8 cellular contexts compared by ENCODE assay signal in the genomic region with DNA sequence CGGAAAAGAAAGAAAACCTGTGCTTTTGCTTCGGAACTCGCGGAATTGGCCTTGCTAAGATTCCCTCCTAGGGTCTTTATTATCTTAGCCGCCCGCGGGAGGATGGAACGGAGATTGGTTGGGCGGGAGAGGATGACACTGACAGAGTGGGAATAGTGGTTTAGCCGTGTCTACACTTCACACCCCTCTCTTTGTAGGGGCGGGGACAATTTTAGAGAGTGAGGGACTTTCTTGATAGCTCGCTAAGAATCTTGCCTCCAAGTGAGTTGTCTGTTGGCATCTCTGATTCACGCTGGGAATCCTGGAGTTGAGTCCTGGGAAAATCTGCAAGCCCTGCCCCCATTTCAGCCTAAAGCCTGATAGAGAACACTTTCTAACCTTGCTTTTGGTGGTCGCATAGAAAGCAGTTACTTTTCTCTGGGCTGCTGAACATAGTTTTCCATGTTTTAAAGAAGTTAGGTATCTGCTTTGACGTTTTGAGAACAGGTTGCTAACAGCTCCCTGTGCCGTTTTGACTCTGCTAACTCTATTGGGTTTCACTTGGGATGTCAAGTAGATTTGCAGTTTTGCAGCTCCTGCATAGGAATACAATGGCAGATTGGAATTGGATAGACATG. TPM values are rescaled to one million over a fixed set of nuclear protein-coding genes. Genes with fewer than 3 reads are reported as not detected.
DNase-seq lines count a peak whose midpoint lies in the region; ATAC-seq and TF ChIP-seq lines count a peak whose summit lies in the region.

No MANE protein-coding gene starts in this region.

- peaks cover 20 to 56% (median 34%) of the 10 kb centered on the region in 10 experiments for H3K4me1 ChIP-seq in BLaER1 treated with 17β-estradiol and CSF1 and Interleukin-3, amounts not matched to agents 10 nM and 100 nM
- H3K4me1 ChIP-seq in iPS-15b (ENCODE audit: control insufficient read depth, insufficient read depth, low read length) (no peaks in the 10 kb centered on the region), spleen (peaks cover 16 to 45% (median 29%) of the 10 kb centered on the region in 6 donors)

- H3K4me3 ChIP-seq in BLaER1 treated with 17β-estradiol and CSF1 and Interleukin-3, amounts not matched to agents 10 nM and 100 nM, result peak overlapping the region; percentile 71 to 99 (median 92)
- H3K4me3 ChIP-seq in iPS-15b (ENCODE audit: low read depth, low read length) (peak overlapping the region; percentile 92), spleen (peak overlapping the region; percentile 65 to 99 (median 88))

- peaks cover 31 to 44% (median 38%) of the 10 kb centered on the region in 11 experiments for H3K36me3 ChIP-seq in BLaER1 treated with 17β-estradiol and CSF1 and Interleukin-3, amounts not matched to agents 10 nM and 100 nM
- peaks cover 14% of the 10 kb centered on the region for H3K36me3 ChIP-seq in iPS-15b (ENCODE audit: control insufficient read depth, insufficient read depth, low read length)
- H3K36me3 ChIP-seq in spleen, result peaks cover 0 to 41% (median 28%) of the 10 kb centered on the region in 6 donors

- peak; percentile 3 for ATAC-seq in GM19397 (IDR thresholded peaks at IDR 0.05; ENCODE audit: unreplicated experiment)
- no peak for ATAC-seq in activated naive CD8-positive, alpha-beta T cell treated with anti-CD3 and anti-CD28 coated beads, Interleukin-2, amount 10 ng/mL, durations not matched to agents 7 days and 5 days (ENCODE audit: low read depth)

- no peaks in the 10 kb centered on the region for H3K27me3 ChIP-seq in BLaER1 treated with 17β-estradiol and CSF1 and Interleukin-3, amounts not matched to agents 10 nM and 100 nM
- H3K27me3 ChIP-seq in iPS-15b (ENCODE audit: control insufficient read depth, insufficient read depth, low read length), result no peaks in the 10 kb centered on the region
- no peaks in the 10 kb centered on the region for H3K27me3 ChIP-seq in spleen (replicated peaks in 1 of 7)

- H3K9me3 ChIP-seq in BLaER1 treated with 17β-estradiol and CSF1 and Interleukin-3, amounts not matched to agents 10 nM and 100 nM (replicated peaks in 1 of 11), result peaks cover 5 to 12% (median 6%) of the 10 kb centered on the region in 11 experiments; a peak in 19 of 22 replicates
- H3K9me3 ChIP-seq in iPS-15b (ENCODE audit: control insufficient read depth, insufficient read depth, low read length) (no peaks in the 10 kb centered on the region), spleen (no peaks in the 10 kb centered on the region)

- H4K20me1 ChIP-seq in BLaER1 treated with 17β-estradiol and CSF1 and Interleukin-3, amounts not matched to agents 10 nM and 100 nM, result peaks cover 0 to 21% (median 0%) of the 10 kb centered on the region in 11 experiments; a peak in 5 of 22 replicates

- TF ChIP-seq CTCF in spleen (IDR thresholded peaks at IDR 0.05 in 8 of 11, conservative IDR thresholded peaks at IDR 0.05 in 3 of 11), result no peak

- TF ChIP-seq POLR2A in spleen (IDR thresholded peaks at IDR 0.05), result no peak

- intact Hi-C loops in spleen (cut with DNase I; ENCODE audit: low total_unique reads), result no loop called here

- H3K9ac ChIP-seq in BLaER1 treated with 17β-estradiol and CSF1 and Interleukin-3, amounts not matched to agents 10 nM and 100 nM, result peak overlapping the region; percentile 91 to 100 (median 97)
- peak overlapping the region; percentile 99 for H3K9ac ChIP-seq in iPS-15b (ENCODE audit: low read depth, low read length)

- POLR2A ChIA-PET in activated naive CD8-positive, alpha-beta T cell treated with anti-CD3 and anti-CD28 coated beads, Interleukin-2, amount 10 ng/mL, durations not matched to agents 7 days and 5 days (lab: Charles Lee), result interaction anchor here (1.6 to 1.8 kb wide), 3 partner anchors 106 to 344 kb away, joined by 5 to 13 read pairs (median 6); partner anchors contain the start of gene BPTF

- H3K27ac Mint-ChIP-seq in activated naive CD8-positive, alpha-beta T cell treated with anti-CD3 and anti-CD28 coated beads, Interleukin-2, amount 10 ng/mL, durations not matched to agents 7 days and 5 days, result peak overlapping the region; percentile 98

- peaks cover 8% of the 10 kb centered on the region for H3K36me3 Mint-ChIP-seq in activated naive CD8-positive, alpha-beta T cell treated with anti-CD3 and anti-CD28 coated beads, Interleukin-2, amount 10 ng/mL, durations not matched to agents 7 days and 5 days

- peak overlapping the region; percentile 85 to 99 (median 96) for H3K27ac ChIP-seq in BLaER1 treated with 17β-estradiol and CSF1 and Interleukin-3, amounts not matched to agents 10 nM and 100 nM
- H3K27ac ChIP-seq in spleen, result peak overlapping the region; percentile 87 to 94 (median 92)

- peak overlapping the region; percentile 80 to 97 (median 93) for H3K4me2 ChIP-seq in BLaER1 treated with 17β-estradiol and CSF1 and Interleukin-3, amounts not matched to agents 10 nM and 100 nM

- 0 to 2% (median 0%) methylated on average over 16 of the region's 16 CpGs for WGBS in spleen, 5 donors

- H3K4me1 Mint-ChIP-seq in activated naive CD8-positive, alpha-beta T cell treated with anti-CD3 and anti-CD28 coated beads, Interleukin-2, amount 10 ng/mL, durations not matched to agents 7 days and 5 days, result peaks cover 19% of the 10 kb centered on the region

- no peaks in the 10 kb centered on the region for H3K27me3 Mint-ChIP-seq in activated naive CD8-positive, alpha-beta T cell treated with anti-CD3 and anti-CD28 coated beads, Interleukin-2, amount 10 ng/mL, durations not matched to agents 7 days and 5 days

- H3K9me3 Mint-ChIP-seq in activated naive CD8-positive, alpha-beta T cell treated with anti-CD3 and anti-CD28 coated beads, Interleukin-2, amount 10 ng/mL, durations not matched to agents 7 days and 5 days, result no peaks in the 10 kb centered on the region

- peak overlapping the region; percentile 99 for H3K4me3 Mint-ChIP-seq in activated naive CD8-positive, alpha-beta T cell treated with anti-CD3 and anti-CD28 coated beads, Interleukin-2, amount 10 ng/mL, durations not matched to agents 7 days and 5 days

- peak; percentile 11 for DNase-seq in NCI-H226
- no peak for DNase-seq in activated naive CD8-positive, alpha-beta T cell treated with anti-CD3 and anti-CD28 coated beads, Interleukin-2, amount 10 ng/mL, durations not matched to agents 7 days and 5 days
- no peak for DNase-seq in spleen
- no peak for DNase-seq in HuH-7 (ENCODE audit: low spot score)
- DNase-seq in GM19240 (ENCODE audit: insufficient read length, low spot score), result no peak

RNA-seq across cellular contexts. Expression of gene NOL11, which starts 0.7 kb away (rescaled TPM):
- total RNA-seq in activated naive CD8-positive, alpha-beta T cell treated with anti-CD3 and anti-CD28 coated beads, Interleukin-2, amount 10 ng/mL, durations not matched to agents 7 days and 5 days, result 10 to 100 TPM; 42.2 to 48.9 TPM
- total RNA-seq in spleen, result 10 to 100 TPM; 30.7 to 49.7 (median 40.8) TPM
- polyA plus RNA-seq in spleen, result 10 to 100 TPM; 41.6 to 46.6 (median 42.5) TPM
